In genomic region chr14:92748259-92749016, GRCh38 we compare ENCODE assay signal across 8 cellular contexts. TPM values are rescaled to one million over a fixed set of nuclear protein-coding genes. Genes with fewer than 3 reads are reported as not detected.
A peak's percentile ranks its signal among the peaks of the same experiment; 100 is the strongest.
DNase-seq lines count a peak whose midpoint lies in the region; ATAC-seq and TF ChIP-seq lines count a peak whose summit lies in the region.

Gene LGMN, minus strand, starts transcription at chr14:92748627. Its CDS starts 15,841 bp downstream, at chr14:92732786.

- H3K36me3 ChIP-seq in ascending aorta (no peaks in the 10 kb centered on the region), upper lobe of left lung (peaks cover 0 to 2% (median 0%) of the 10 kb centered on the region in 4 donors)

- peak; percentile 63 to 99 (median 97) for TF ChIP-seq POLR2A in upper lobe of left lung (IDR thresholded peaks at IDR 0.05)

- DNase-seq in ELR (ENCODE audit: low read depth) (peak; percentile 95), H4 (ENCODE audit: low spot score) (peak; percentile 92), NCI-H1092 (lab: John Stamatoyannopoulos, UW) (peak; percentile 92), T-helper 17 cell (peak; percentile 60 to 73 (median 72)), ascending aorta (ENCODE audit: low spot score in 2 of 2) (peak; percentile 86 to 98), left ventricle myocardium superior (peak; percentile 97), progenitor cell of endocrine pancreas (ENCODE audit: low spot score, unreplicated experiment) (peak; percentile 87), upper lobe of left lung (peak; percentile 96 to 97)

- intact Hi-C loops in ascending aorta (cut with DNase I), result loop anchor here (1.0 to 2.0 kb wide), 2 partner anchors 46 to 62 kb away; partner anchors contain the start of gene GOLGA5
- intact Hi-C loops in left ventricle myocardium superior (cut with micrococcal nuclease), result no loop called here

- peaks cover 24% of the 10 kb centered on the region for H3K4me1 Mint-ChIP-seq in T-helper 17 cell
- H3K4me1 Mint-ChIP-seq in progenitor cell of endocrine pancreas (ENCODE audit: low read depth), result peaks cover 12% of the 10 kb centered on the region

- peaks cover 4% of the 10 kb centered on the region for H3K9me3 ChIP-seq in T-helper 17 cell (ENCODE audit: control insufficient read depth, low read length, poor library complexity, severe bottlenecking)
- H3K9me3 ChIP-seq in ascending aorta, result no peaks in the 10 kb centered on the region
- no peaks in the 10 kb centered on the region for H3K9me3 ChIP-seq in upper lobe of left lung

- WGBS in upper lobe of left lung, 2 donors, result 3 to 9% methylated on average over 9 to 42 of the region's 50 CpGs

- TF ChIP-seq EP300 in upper lobe of left lung (IDR thresholded peaks at IDR 0.05), result peak in 1 of 4 donors; percentile 59

- no peaks in the 10 kb centered on the region for H3K9me3 Mint-ChIP-seq in progenitor cell of endocrine pancreas (ENCODE audit: low read depth)

- H3K4me1 ChIP-seq in ascending aorta (peaks cover 0 to 7% of the 10 kb centered on the region in 2 donors), upper lobe of left lung (peaks cover 12 to 32% (median 15%) of the 10 kb centered on the region in 4 donors)

- TF ChIP-seq CTCF in ascending aorta (IDR thresholded peaks at IDR 0.05), result no peak
- TF ChIP-seq CTCF in progenitor cell of endocrine pancreas (IDR thresholded peaks at IDR 0.05; ENCODE audit: unreplicated experiment), result no peak
- TF ChIP-seq CTCF in upper lobe of left lung (IDR thresholded peaks at IDR 0.05), result peak in 3 of 6 experiments; percentile 25 to 34 (median 33)

- H3K36me3 Mint-ChIP-seq in T-helper 17 cell (ENCODE audit: low read depth) (peaks cover 3% of the 10 kb centered on the region), progenitor cell of endocrine pancreas (ENCODE audit: insufficient read depth) (peaks cover 4% of the 10 kb centered on the region)

- ATAC-seq in T-helper 17 cell, result peak; percentile 97
- peak; percentile 97 for ATAC-seq in left ventricle myocardium superior
- peak; percentile 98 to 99 for ATAC-seq in upper lobe of left lung (ENCODE audit: low FRiP score in 2 of 2)

- H3K27ac ChIP-seq in ascending aorta (peak within 1 kb of the TSS; percentile 88 to 93), upper lobe of left lung (peak within 1 kb of the TSS; percentile 85 to 93 (median 92))

- H3K4me3 Mint-ChIP-seq in T-helper 17 cell (peak within 1 kb of the TSS; percentile 90), progenitor cell of endocrine pancreas (ENCODE audit: low read depth) (peak within 1 kb of the TSS; percentile 81)

- H3K27ac Mint-ChIP-seq in T-helper 17 cell, result peak within 1 kb of the TSS; percentile 62
- peak within 1 kb of the TSS; percentile 90 for H3K27ac Mint-ChIP-seq in progenitor cell of endocrine pancreas

- peak within 1 kb of the TSS; percentile 81 to 84 for H3K4me3 ChIP-seq in ascending aorta
- peak within 1 kb of the TSS; percentile 69 to 86 (median 78) for H3K4me3 ChIP-seq in upper lobe of left lung

- peaks cover 21% of the 10 kb centered on the region for H3K27me3 Mint-ChIP-seq in T-helper 17 cell
- H3K27me3 Mint-ChIP-seq in progenitor cell of endocrine pancreas, result no peaks in the 10 kb centered on the region

- H3K27me3 ChIP-seq in ascending aorta (no peaks in the 10 kb centered on the region), upper lobe of left lung (no peaks in the 10 kb centered on the region)

RNA-seq across cellular contexts. Expression of gene LGMN, which starts in this region (rescaled TPM):
- total RNA-seq in H4 (2014; rRNA removed; shearing (Covaris generic)), result 30.1 and 38.5 TPM in 2 replicates
- 1 to 10 TPM; 5.2 to 8.3 TPM for total RNA-seq in T-helper 17 cell
- 76.7 TPM for total RNA-seq in ascending aorta
- total RNA-seq in left ventricle myocardium superior, result 100.0 TPM
- total RNA-seq in progenitor cell of endocrine pancreas, result 63.3 and 73.2 TPM in 2 replicates
- 100 to 1,000 TPM in 3 of 6 donors, 10 to 100 TPM in 3; 53.4 to 222 (median 123) TPM for total RNA-seq in upper lobe of left lung

Comparison
In these comparisons a context has a peak if more than half of its experiments do, and no peak if none do; other contexts are left out.
1. Peak in every context shown above with its lines: DNase-seq, ATAC-seq, H3K4me3 ChIP-seq and H3K27ac ChIP-seq.